1 cellular context compared by ENCODE assay signal in genomic region chr1:89271616-89272015, GRCh38.
TF ChIP-seq lines count a peak whose summit lies in the region.

No MANE protein-coding gene starts in this region.

TF ChIP-seq in IMR-90, 13 proteins besides CTCF, POLR2A, EP300 and RAD21 (continued from another document):
- TF ChIP-seq USF2 (IDR thresholded peaks at IDR 0.05; ENCODE audit: low read depth, low read length) = no peak
- TF ChIP-seq MAFK (IDR thresholded peaks at IDR 0.05; ENCODE audit: low read depth, low read length) = no peak
- no peak for TF ChIP-seq FOS (IDR thresholded peaks at IDR 0.05; ENCODE audit: low read depth, low read length)
- TF ChIP-seq CEBPB (IDR thresholded peaks at IDR 0.05; ENCODE audit: low read depth, low read length) = no peak
